16 cellular contexts compared by ENCODE assay signal in genomic region chr1:12621346-12622320, GRCh38. TPM values are rescaled to one million over a fixed set of nuclear protein-coding genes. Genes with fewer than 3 reads are reported as not detected.
DNase-seq lines count a peak whose midpoint lies in the region; ATAC-seq and TF ChIP-seq lines count a peak whose summit lies in the region.
"Had no signal": no experiment of that assay in that cellular context is flagged by ENCODE, and none has a peak within 500 bp of the region (broad histone marks: within the 10 kb centered on the region; RNA-seq: fewer than 3 reads in every experiment).

No MANE protein-coding gene starts in this region.

- no peaks in the 10 kb centered on the region for H3K36me3 Mint-ChIP-seq in WTC11
- H3K36me3 Mint-ChIP-seq in nephron progenitor cell (ENCODE audit: low read depth) = no peaks in the 10 kb centered on the region

- DNase-seq in WTC11 (ENCODE audit: low spot score) (no peak), esophagus muscularis mucosa (ENCODE audit: extremely low spot score) (no peak), nephron progenitor cell (no peak), tibial nerve (ENCODE audit: low spot score in 2 of 2) (no peak), T-helper 2 cell (no peak), NCI-H128 (lab: John Stamatoyannopoulos, UW; ENCODE audit: unreplicated experiment) (no peak)
- DNase-seq in activated CD8-positive, alpha-beta memory T cell treated with anti-CD3 and anti-CD28 coated beads for 24 hours = no peak
- DNase-seq: activated CD8-positive, alpha-beta memory T cell treated with anti-CD3 and anti-CD28 coated beads, Interleukin-2, amount 50 U/mL, for 48 hours; activated naive CD8-positive, alpha-beta T cell treated with anti-CD3 and anti-CD28 coated beads for 36 hours; midbrain; MV-4-11; NCI-H2227 treated with DMSO at 0.1 percent for 48 hours; stimulated activated CD4-positive, alpha-beta T cell treated with anti-CD3 and anti-CD28 coated beads, Interleukin-2, amount 100 ng/mL, for 24 hours; stimulated activated CD8-positive, alpha-beta memory T cell treated with anti-CD3 and anti-CD28 coated beads, Interleukin-4, amount 100 ng/mL, for 48 hours had no signal

- CTCF ChIA-PET in WTC11 (lab: Charles Lee) = interaction anchor here (1.0 to 8.3 kb wide), 7 partner anchors 19 to 345 kb away, joined by 3 to 107 read pairs (median 34); no protein-coding TSS in a partner anchor

- no peak for ATAC-seq in WTC11

- H3K36me3 ChIP-seq in esophagus muscularis mucosa (no peaks in the 10 kb centered on the region), tibial nerve (no peaks in the 10 kb centered on the region)

- H3K4me3 Mint-ChIP-seq in WTC11 (no peak overlapping the region), nephron progenitor cell (no peak overlapping the region)

- H3K27me3 ChIP-seq in esophagus muscularis mucosa (no peaks in the 10 kb centered on the region), tibial nerve (no peaks in the 10 kb centered on the region)

- TF ChIP-seq EP300 in esophagus muscularis mucosa (IDR thresholded peaks at IDR 0.05) (no peak), tibial nerve (IDR thresholded peaks at IDR 0.05) (peak in 1 of 2 donors; percentile 58)

- no peaks in the 10 kb centered on the region for H3K9me3 ChIP-seq in esophagus muscularis mucosa
- no peaks in the 10 kb centered on the region for H3K9me3 ChIP-seq in tibial nerve

- H3K27me3 Mint-ChIP-seq in WTC11 (ENCODE audit: low read depth) (no peaks in the 10 kb centered on the region; the same call in 1 of the 2 replicates), nephron progenitor cell (ENCODE audit: low read depth, poor library complexity) (peaks cover 11% of the 10 kb centered on the region)

- H3K27ac Mint-ChIP-seq in WTC11 (peak overlapping the region; percentile 11; the same call in 1 of the 2 replicates), nephron progenitor cell (peak overlapping the region; percentile 89)

- intact Hi-C loops in esophagus muscularis mucosa (cut with DNase I) = loop anchor here (2.0 kb wide), 1 partner anchor 37 kb away; no protein-coding TSS in a partner anchor

- TF ChIP-seq POLR2A in esophagus muscularis mucosa (IDR thresholded peaks at IDR 0.05; ENCODE audit: low read depth) (no peak), tibial nerve (IDR thresholded peaks at IDR 0.05) (no peak)

- POLR2A ChIA-PET in WTC11 (lab: Charles Lee) = no interaction called here

- H3K27ac ChIP-seq in esophagus muscularis mucosa (replicated peaks in 1 of 4) (peak overlapping the region; percentile 91 to 98 (median 95)), tibial nerve (peak overlapping the region; percentile 9 to 98 (median 82))

- H3K4me1 Mint-ChIP-seq in WTC11 (peaks cover 48% of the 10 kb centered on the region), nephron progenitor cell (peaks cover 68% of the 10 kb centered on the region)

- H3K9me3 Mint-ChIP-seq in WTC11 (no peaks in the 10 kb centered on the region), nephron progenitor cell (no peaks in the 10 kb centered on the region)
- H3K9me3 Mint-ChIP-seq: activated naive CD8-positive, alpha-beta T cell treated with anti-CD3 and anti-CD28 coated beads for 36 hours had no signal

- H3K4me1 ChIP-seq in esophagus muscularis mucosa (peaks cover 37 to 54% (median 53%) of the 10 kb centered on the region in 4 donors), tibial nerve (peaks cover 0 to 51% (median 32%) of the 10 kb centered on the region in 4 donors)

- TF ChIP-seq CTCF in WTC11 (IDR thresholded peaks at IDR 0.05) (no peak), esophagus muscularis mucosa (IDR thresholded peaks at IDR 0.05) (no peak), nephron progenitor cell (IDR thresholded peaks at IDR 0.05) (no peak), tibial nerve (IDR thresholded peaks at IDR 0.05) (no peak)

- 48% methylated on average over 15 of the region's 15 CpGs for WGBS in esophagus muscularis mucosa
- 45 to 53% methylated on average over 11 to 15 of the region's 15 CpGs for WGBS in tibial nerve, 2 donors

- H3K4me3 ChIP-seq in esophagus muscularis mucosa (no peak overlapping the region), tibial nerve (no peak overlapping the region)

TF ChIP-seq in WTC11, 78 proteins besides CTCF, POLR2A, EP300 and RAD21:
- 0 out of 2 replicates have a peak, but pooled peaks have one; percentile 27 for TF ChIP-seq IRF1 (CRISPR knock-in tag; IDR thresholded peaks at IDR 0.05)
- TF ChIP-seq ATF1 (CRISPR knock-in tag; IDR thresholded peaks at IDR 0.05) = no peak
- TF ChIP-seq KAT7 (CRISPR knock-in tag; IDR thresholded peaks at IDR 0.05; ENCODE audit: borderline replicate concordance) = no peak
- TF ChIP-seq FOXP1 (CRISPR knock-in tag; IDR thresholded peaks at IDR 0.05; ENCODE audit: borderline replicate concordance) = no peak
- TF ChIP-seq RELA (CRISPR knock-in tag; IDR thresholded peaks at IDR 0.05; ENCODE audit: borderline replicate concordance) = no peak
- no peak for TF ChIP-seq ATF2 (CRISPR knock-in tag; IDR thresholded peaks at IDR 0.05; ENCODE audit: borderline replicate concordance, low read depth)
TF ChIP-seq in WTC11: peak in this region for 1.

RNA-seq across cellular contexts. Expression of gene DHRS3, which starts 3.6 kb away (rescaled TPM):
- total RNA-seq in WTC11 (2021) (37.6 to 37.9 TPM (median 37.7 TPM) in 3 replicates), esophagus muscularis mucosa (100 to 1,000 TPM; 130 to 237 (median 200) TPM), tibial nerve (100 to 1,000 TPM; 180 to 449 (median 358) TPM)

RNA-seq across cellular contexts. Expression of gene AADACL4, which starts 22.3 kb away (rescaled TPM):
- total RNA-seq in WTC11 (2021) (0.11 TPM in 1 of 3 replicates, not detected in the others), esophagus muscularis mucosa (not detected), tibial nerve (not detected)
- total RNA-seq: activated naive CD8-positive, alpha-beta T cell treated with anti-CD3 and anti-CD28 coated beads for 36 hours; Daoy; HT-29 had no signal
